21 cellular contexts compared by ENCODE assay signal in genomic region chr22:50215297-50216049, GRCh38. TPM values are rescaled to one million over a fixed set of nuclear protein-coding genes. Genes with fewer than 3 reads are reported as not detected.
DNase-seq lines count a peak whose midpoint lies in the region; ATAC-seq, FAIRE-seq and TF ChIP-seq lines count a peak whose summit lies in the region.
"Had no signal": no experiment of that assay in that cellular context is flagged by ENCODE, and none has a peak within 500 bp of the region (broad histone marks: within the 10 kb centered on the region; RNA-seq: fewer than 3 reads in every experiment).

No MANE protein-coding gene starts in this region.

- no peak overlapping the region for H3K4ac ChIP-seq in H1 (replicated peaks; ENCODE audit: insufficient read length, low read depth, low read length)

- no peak overlapping the region for H3K4me3 ChIP-seq in H1 (ENCODE audit: extremely low read depth in 1 of 4, insufficient read depth in 2 of 4, low read depth in 3 of 4, low read length in 4 of 4)
- H3K4me3 ChIP-seq in lower leg skin (ENCODE audit: low read depth, poor library complexity, severe bottlenecking) = no peak overlapping the region
- H3K4me3 ChIP-seq: left lung, suprapubic skin had no signal

- H3K14ac ChIP-seq in H1 (ENCODE audit: insufficient read length) = no peak overlapping the region

- ATAC-seq in stimulated activated naive CD8-positive, alpha-beta T cell treated with anti-CD3 and anti-CD28 coated beads, Interleukin-15, amount 100 ng/mL, for 72 hours = peak; percentile 21
- ATAC-seq in stimulated activated naive CD8-positive, alpha-beta T cell treated with anti-CD3 and anti-CD28 coated beads, Interleukin-15, Interleukin-2, amounts not matched to agents 100 U/mL and 50 U/mL, for 24 hours = no peak
- no peak for ATAC-seq in HG03439 (IDR thresholded peaks at IDR 0.05; ENCODE audit: unreplicated experiment)
- ATAC-seq: left lung, PC-3 had no signal

- TF ChIP-seq CTCF in H1 (IDR thresholded peaks at IDR 0.05; ENCODE audit: control extremely low read depth in 1 of 3, insufficient read depth in 1 of 3, low read depth in 1 of 3, low read length in 3 of 3) (no peak), lower leg skin (IDR thresholded peaks at IDR 0.05) (no peak)

- no peak overlapping the region for H2BK20ac ChIP-seq in H1 (ENCODE audit: low read length)

- no peaks in the 10 kb centered on the region for H3K23me2 ChIP-seq in H1 (ENCODE audit: low read depth, low read length)

- no peak overlapping the region for H2BK12ac ChIP-seq in H1 (ENCODE audit: low read depth, low read length)

- TF ChIP-seq POLR2A in H1 (IDR thresholded peaks at IDR 0.05; ENCODE audit: control extremely low read depth in 1 of 2, low read depth in 2 of 2, low read length in 2 of 2) (no peak), lower leg skin (IDR thresholded peaks at IDR 0.05) (no peak)

- no peak for TF ChIP-seq RAD21 in H1 (IDR thresholded peaks at IDR 0.05 in 1 of 2, conservative IDR thresholded peaks at IDR 0.05 in 1 of 2; ENCODE audit: low read depth in 2 of 2, low read length in 2 of 2)

- H3K27ac Mint-ChIP-seq in stimulated activated naive CD8-positive, alpha-beta T cell treated with anti-CD3 and anti-CD28 coated beads, Interleukin-15, amount 100 ng/mL, for 72 hours = peak overlapping the region in 1 of 2 donors; percentile 85

- TF ChIP-seq EP300 in H1 (IDR thresholded peaks at IDR 0.05; ENCODE audit: borderline replicate concordance in 1 of 2, low read depth in 2 of 2, low read length in 2 of 2) = no peak

- H3K9me3 Mint-ChIP-seq in stimulated activated naive CD8-positive, alpha-beta T cell treated with anti-CD3 and anti-CD28 coated beads, Interleukin-15, amount 100 ng/mL, for 72 hours = no peaks in the 10 kb centered on the region

- no peak overlapping the region for H2AK5ac ChIP-seq in H1 (ENCODE audit: low read depth, low read length)

- H3K56ac ChIP-seq in H1 (replicated peaks; ENCODE audit: insufficient read length, low read depth, low read length) = no peak overlapping the region

- H3K4me1 ChIP-seq in H1 (replicated peaks in 1 of 4; ENCODE audit: control insufficient read depth in 3 of 4, insufficient read depth in 4 of 4, low read length in 3 of 4) = peaks cover 0 to 11% (median 2%) of the 10 kb centered on the region in 4 experiments; a peak in 3 of 7 replicates
- H3K4me1 ChIP-seq: parathyroid adenoma had no signal

- H3K36me3 ChIP-seq in H1 (ENCODE audit: control insufficient read depth in 2 of 4, insufficient read depth in 4 of 4, low read length in 3 of 4) = peaks cover 8 to 50% (median 36%) of the 10 kb centered on the region in 4 experiments

- H3K9ac ChIP-seq in H1 (replicated peaks in 1 of 4; ENCODE audit: extremely low read depth in 1 of 4, low read depth in 3 of 4, low read length in 3 of 4) = no peak overlapping the region
- H3K9ac ChIP-seq: parathyroid adenoma had no signal

- no peak overlapping the region for H3K4me3 Mint-ChIP-seq in stimulated activated naive CD8-positive, alpha-beta T cell treated with anti-CD3 and anti-CD28 coated beads, Interleukin-15, amount 100 ng/mL, for 72 hours

- POLR2A ChIA-PET in H1 (lab: Charles Lee; ENCODE audit: partially characterized antibody) = interaction anchor here (0.6 to 2.8 kb wide), 4 partner anchors 9 to 125 kb away, joined by 3 to 10 read pairs (median 5); no protein-coding TSS in a partner anchor

- WGBS in H1 (ENCODE audit: extremely low coverage in 1 of 2, insufficient coverage in 1 of 2, insufficient read length in 1 of 2, insufficient replicate concordance in 2 of 2, low coverage in 1 of 2, low lambda C conversion rate in 2 of 2, missing lambda C conversion rate in 1 of 2), 2 experiments = 92% methylated on average over 13 of the region's 17 CpGs; no CpG with 5 or more reads in 1 of the 2 experiments
- WGBS in lower leg skin, 2 donors = 55 to 60% methylated on average over 15 to 17 of the region's 17 CpGs

- H4K5ac ChIP-seq in H1 (ENCODE audit: insufficient read length, low read depth, low read length) = no peak overlapping the region

- CTCF ChIA-PET in H1 (lab: Charles Lee; ENCODE audit: partially characterized antibody) = interaction anchor here (1.0 to 2.0 kb wide), 4 partner anchors 17 to 73 kb away, joined by 3 to 12 read pairs (median 6); no protein-coding TSS in a partner anchor

- peaks cover 9 to 28% of the 10 kb centered on the region in 2 experiments for H4K20me1 ChIP-seq in H1 (replicated peaks in 1 of 2; ENCODE audit: control insufficient read depth in 1 of 2, insufficient read depth in 2 of 2, low read length in 2 of 2)

- H2BK120ac ChIP-seq in H1 (replicated peaks; ENCODE audit: low read depth, low read length) = no peak overlapping the region

- no peak overlapping the region for H3K23ac ChIP-seq in H1 (ENCODE audit: insufficient read length)

- H2BK5ac ChIP-seq in H1 (ENCODE audit: low read depth, low read length) = no peak overlapping the region

- FAIRE-seq in H1 (lab: Jason Lieb, UNC) = no peak
- FAIRE-seq: frontal cortex had no signal

- peaks cover 0 to 11% of the 10 kb centered on the region in 2 experiments; a peak in 1 of 4 replicates for H3K79me2 ChIP-seq in H1 (ENCODE audit: control insufficient read depth in 1 of 2, insufficient read depth in 2 of 2, low read length in 2 of 2)

- no peaks in the 10 kb centered on the region; a peak in 1 of 4 replicates for H3K9me3 ChIP-seq in H1 (ENCODE audit: insufficient read depth in 2 of 2, low read depth in 1 of 2, low read length in 1 of 2)
- H3K9me3 ChIP-seq: left lung, suprapubic skin had no signal

- no peak overlapping the region for H4K8ac ChIP-seq in H1 (ENCODE audit: extremely low read depth, insufficient read depth, low read length)

- no peaks in the 10 kb centered on the region for H3K27me3 Mint-ChIP-seq in stimulated activated naive CD8-positive, alpha-beta T cell treated with anti-CD3 and anti-CD28 coated beads, Interleukin-15, amount 100 ng/mL, for 72 hours

- no peak overlapping the region for H3K18ac ChIP-seq in H1 (ENCODE audit: extremely low read depth, low read length)

- no peak overlapping the region for H2BK15ac ChIP-seq in H1 (ENCODE audit: low read length)

- H2AFZ ChIP-seq in H1 (ENCODE audit: low read length) = no peak overlapping the region
- H2AFZ ChIP-seq: parathyroid adenoma had no signal

- H3K27ac ChIP-seq in H1 (ENCODE audit: low read depth, low read length) = no peak overlapping the region
- H3K27ac ChIP-seq: left lung, parathyroid adenoma, suprapubic skin had no signal

- H3K79me1 ChIP-seq in H1 (ENCODE audit: low read depth, low read length) = peaks cover 3% of the 10 kb centered on the region; the same call in 1 of the 2 replicates

- peaks cover 22% of the 10 kb centered on the region for H3K4me1 Mint-ChIP-seq in stimulated activated naive CD8-positive, alpha-beta T cell treated with anti-CD3 and anti-CD28 coated beads, Interleukin-15, amount 100 ng/mL, for 72 hours

- no peak for DNase-seq in stimulated activated naive CD8-positive, alpha-beta T cell treated with anti-CD3 and anti-CD28 coated beads, Interleukin-15, amount 100 ng/mL, for 72 hours
- no peak for DNase-seq in stimulated activated naive CD8-positive, alpha-beta T cell treated with anti-CD3 and anti-CD28 coated beads, Interleukin-15, Interleukin-2, amounts not matched to agents 100 U/mL and 50 U/mL, for 24 hours
- no peak for DNase-seq in H1 (ENCODE audit: low read depth in 1 of 2, low spot score in 2 of 2)
- no peak for DNase-seq in NCI-H2029 treated with DMSO at 0.1 percent for 48 hours (lab: John Stamatoyannopoulos, UW)
- no peak for DNase-seq in lower leg skin (ENCODE audit: low spot score in 2 of 2)
- DNase-seq: activated CD4-positive, CD25-positive, alpha-beta regulatory T cell treated with anti-CD3 and anti-CD28 coated beads, Interleukin-2, amount 50 U/mL, for 72 hours; activated CD8-positive, alpha-beta memory T cell treated with anti-CD3 and anti-CD28 coated beads, Interleukin-2, amount 50 U/mL, for 48 hours; activated naive CD4-positive, alpha-beta T cell treated with Interleukin-2 at 50 U/mL for 16 hours; COR-L47; cortex of kidney; EL; Kasumi-1; NCI-H1417; NCI-H2171; PC-3; T1000 had no signal

- H3K4me2 ChIP-seq in H1 (ENCODE audit: insufficient read depth in 1 of 2, low read depth in 2 of 2, low read length in 2 of 2) = no peak overlapping the region

- intact Hi-C loops in lower leg skin (cut with DNase I; ENCODE audit: low total_unique reads) = no loop called here

- H3K27me3 ChIP-seq in H1 (replicated peaks in 1 of 4; ENCODE audit: control insufficient read depth in 3 of 4, extremely low read depth in 1 of 4, insufficient read depth in 3 of 4, low read length in 3 of 4) = no peaks in the 10 kb centered on the region
- H3K27me3 ChIP-seq: left lung, suprapubic skin had no signal

- H4K91ac ChIP-seq in H1 (replicated peaks; ENCODE audit: insufficient read length, low read length) = no peak overlapping the region

RNA-seq across cellular contexts. Expression of gene SELENOO, which starts 14.7 kb away (rescaled TPM):
- 16.8 and 18.6 TPM in 2 replicates for total RNA-seq in H1 (2021; fragmentation: NEBNext Ultra II Directional; extraction: Animal tissue kit (Norgen Biotek cat#: 25700))
- polyA plus RNA-seq in H1 (2011; rRNA removed) = 25.1 and 34.1 TPM in 2 replicates
- polyA plus RNA-seq in H1 (2011; cell fraction: cytosol; rRNA removed) = 30.9 TPM
- polyA plus RNA-seq in H1 (2011; cell fraction: nucleus; rRNA removed) = 69.8 TPM
- 12.9 to 24.6 TPM (median 20.6 TPM) in 4 replicates for polyA plus RNA-seq in H1 (2012, experiment 1 of 2)
- 13.2 TPM for polyA plus RNA-seq in H1 (2012, experiment 2 of 2)
- polyA plus RNA-seq in H1 (2013, experiment 1 of 2) = 16.6 TPM
- 14.1 TPM for polyA plus RNA-seq in H1 (2013, experiment 2 of 2)
- polyA minus RNA-seq in H1 (2011; rRNA and poly(A)+ RNA removed) = 6.4 and 7.1 TPM in 2 replicates
- polyA minus RNA-seq in H1 (2011; cell fraction: cytosol; rRNA and poly(A)+ RNA removed) = 6.4 TPM
- 9.8 TPM for polyA minus RNA-seq in H1 (2011; cell fraction: nucleus; rRNA and poly(A)+ RNA removed)
- total RNA-seq in lower leg skin = 10 to 100 TPM; 33.3 to 52.3 (median 43.1) TPM

RNA-seq across cellular contexts. Expression of gene TUBGCP6, which starts 29.4 kb away (rescaled TPM):
- total RNA-seq in H1 (2021; fragmentation: NEBNext Ultra II Directional; extraction: Animal tissue kit (Norgen Biotek cat#: 25700)) = 23.5 and 24.7 TPM in 2 replicates
- 24.2 and 33.6 TPM in 2 replicates for polyA plus RNA-seq in H1 (2011; rRNA removed)
- 23.5 TPM for polyA plus RNA-seq in H1 (2011; cell fraction: cytosol; rRNA removed)
- polyA plus RNA-seq in H1 (2011; cell fraction: nucleus; rRNA removed) = 176 TPM
- 18.5 to 28.4 TPM (median 26.1 TPM) in 4 replicates for polyA plus RNA-seq in H1 (2012, experiment 1 of 2)
- 17.2 TPM for polyA plus RNA-seq in H1 (2012, experiment 2 of 2)
- polyA plus RNA-seq in H1 (2013, experiment 1 of 2) = 14.6 TPM
- polyA plus RNA-seq in H1 (2013, experiment 2 of 2) = 13.0 TPM
- 14.8 and 14.9 TPM in 2 replicates for polyA minus RNA-seq in H1 (2011; rRNA and poly(A)+ RNA removed)
- polyA minus RNA-seq in H1 (2011; cell fraction: cytosol; rRNA and poly(A)+ RNA removed) = 13.8 TPM
- polyA minus RNA-seq in H1 (2011; cell fraction: nucleus; rRNA and poly(A)+ RNA removed) = 34.9 TPM
- total RNA-seq in lower leg skin = 10 to 100 TPM; 37.1 to 67.0 (median 52.5) TPM

RNA-seq across cellular contexts. Expression of gene TRABD, which starts 29.8 kb away (rescaled TPM):
- total RNA-seq in H1 (2021; fragmentation: NEBNext Ultra II Directional; extraction: Animal tissue kit (Norgen Biotek cat#: 25700)) = 57.5 and 60.0 TPM in 2 replicates
- polyA plus RNA-seq in H1 (2011; rRNA removed) = 44.2 and 88.8 TPM in 2 replicates
- 59.7 TPM for polyA plus RNA-seq in H1 (2011; cell fraction: cytosol; rRNA removed)
- polyA plus RNA-seq in H1 (2011; cell fraction: nucleus; rRNA removed) = 170 TPM
- polyA plus RNA-seq in H1 (2012, experiment 1 of 2) = 38.3 to 63.0 TPM (median 60.8 TPM) in 4 replicates
- 46.4 TPM for polyA plus RNA-seq in H1 (2012, experiment 2 of 2)
- 46.6 TPM for polyA plus RNA-seq in H1 (2013, experiment 1 of 2)
- 45.5 TPM for polyA plus RNA-seq in H1 (2013, experiment 2 of 2)
- 17.2 and 19.0 TPM in 2 replicates for polyA minus RNA-seq in H1 (2011; rRNA and poly(A)+ RNA removed)
- polyA minus RNA-seq in H1 (2011; cell fraction: cytosol; rRNA and poly(A)+ RNA removed) = 23.3 TPM
- polyA minus RNA-seq in H1 (2011; cell fraction: nucleus; rRNA and poly(A)+ RNA removed) = 30.3 TPM
- 10 to 100 TPM; 31.5 to 62.7 (median 46.4) TPM for total RNA-seq in lower leg skin

RNA-seq across cellular contexts. Expression of gene HDAC10, which starts 35.6 kb away (rescaled TPM):
- 21.2 and 26.4 TPM in 2 replicates for total RNA-seq in H1 (2021; fragmentation: NEBNext Ultra II Directional; extraction: Animal tissue kit (Norgen Biotek cat#: 25700))
- polyA plus RNA-seq in H1 (2011; rRNA removed) = 11.2 and 18.8 TPM in 2 replicates
- 11.2 TPM for polyA plus RNA-seq in H1 (2011; cell fraction: cytosol; rRNA removed)
- 131 TPM for polyA plus RNA-seq in H1 (2011; cell fraction: nucleus; rRNA removed)
- 13.3 to 28.3 TPM (median 25.5 TPM) in 4 replicates for polyA plus RNA-seq in H1 (2012, experiment 1 of 2)
- polyA plus RNA-seq in H1 (2012, experiment 2 of 2) = 14.3 TPM
- 11.9 TPM for polyA plus RNA-seq in H1 (2013, experiment 1 of 2)
- 11.8 TPM for polyA plus RNA-seq in H1 (2013, experiment 2 of 2)
- polyA minus RNA-seq in H1 (2011; rRNA and poly(A)+ RNA removed) = 6.1 and 7.2 TPM in 2 replicates
- 11.4 TPM for polyA minus RNA-seq in H1 (2011; cell fraction: cytosol; rRNA and poly(A)+ RNA removed)
- polyA minus RNA-seq in H1 (2011; cell fraction: nucleus; rRNA and poly(A)+ RNA removed) = 34.8 TPM
- total RNA-seq in lower leg skin = 10 to 100 TPM; 36.4 to 60.7 (median 45.7) TPM

RNA-seq across cellular contexts. Expression of gene PANX2, which starts 44.9 kb away (rescaled TPM):
- 5.0 and 5.4 TPM in 2 replicates for total RNA-seq in H1 (2021; fragmentation: NEBNext Ultra II Directional; extraction: Animal tissue kit (Norgen Biotek cat#: 25700))
- 3.5 and 6.0 TPM in 2 replicates for polyA plus RNA-seq in H1 (2011; rRNA removed)
- 4.2 TPM for polyA plus RNA-seq in H1 (2011; cell fraction: cytosol; rRNA removed)
- polyA plus RNA-seq in H1 (2011; cell fraction: nucleus; rRNA removed) = 8.3 TPM
- 3.9 to 6.9 TPM (median 5.9 TPM) in 4 replicates for polyA plus RNA-seq in H1 (2012, experiment 1 of 2)
- 4.1 TPM for polyA plus RNA-seq in H1 (2012, experiment 2 of 2)
- polyA plus RNA-seq in H1 (2013, experiment 1 of 2) = 4.8 TPM
- 5.1 TPM for polyA plus RNA-seq in H1 (2013, experiment 2 of 2)
- polyA minus RNA-seq in H1 (2011; rRNA and poly(A)+ RNA removed) = 0.78 and 0.91 TPM in 2 replicates
- polyA minus RNA-seq in H1 (2011; cell fraction: cytosol; rRNA and poly(A)+ RNA removed) = 2.8 TPM
- polyA minus RNA-seq in H1 (2011; cell fraction: nucleus; rRNA and poly(A)+ RNA removed) = 2.8 TPM
- 1 to 10 TPM; 1.4 to 4.3 (median 1.8) TPM for total RNA-seq in lower leg skin
